ENCODE assay signal across 30 cellular contexts in genomic region chr21:46084709-46085108, GRCh38. TPM values are rescaled to one million over a fixed set of nuclear protein-coding genes. Genes with fewer than 3 reads are reported as not detected.
DNase-seq lines count a peak whose midpoint lies in the region; ATAC-seq and TF ChIP-seq lines count a peak whose summit lies in the region.
"Had no signal": no experiment of that assay in that cellular context is flagged by ENCODE, and none has a peak within 500 bp of the region (broad histone marks: within the 10 kb centered on the region; RNA-seq: fewer than 3 reads in every experiment).

No MANE protein-coding gene starts in this region.

- no TSS peak for BruUV-seq in Panc1 (replicated peaks; lab: Mats Ljungman, UMichigan)

- in situ Hi-C loops in Panc1 (cut with HindIII; ENCODE audit: low pct_unique_long_range_greater_than_20kb, low sequenced_read_pairs), result no loop called here

- no peaks in the 10 kb centered on the region for H3K27me3 ChIP-seq in Panc1 (ENCODE audit: control insufficient read depth, insufficient read depth, low read length)
- H3K27me3 ChIP-seq: neural progenitor cell had no signal

- H3K9me3 ChIP-seq in Panc1 (ENCODE audit: control insufficient read depth, insufficient read depth, low read depth, low read length), result no peaks in the 10 kb centered on the region; the same call in 1 of the 2 replicates
- H3K9me3 ChIP-seq: gastrocnemius medialis, HAP-1, prostate gland had no signal

- POLR2A ChIA-PET in Panc1 (lab: Charles Lee), result no interaction called here

- H3K36me3 ChIP-seq in Panc1 (ENCODE audit: control insufficient read depth, insufficient read depth, low read length), result no peaks in the 10 kb centered on the region
- H3K36me3 ChIP-seq: gastrocnemius medialis, HAP-1, neural progenitor cell, prostate gland had no signal

- DNase-seq in NCI-H345 (lab: John Stamatoyannopoulos, UW) (peak; percentile 17), NCI-H345 treated with DMSO at 0.1 percent for 48 hours (lab: John Stamatoyannopoulos, UW; ENCODE audit: unreplicated experiment) (no peak), Panc1 (ENCODE audit: low read depth, low spot score) (no peak), islet precursor cell (peak; percentile 18), posterior vena cava (ENCODE audit: low spot score) (peak; percentile 73), NCI-H2081 treated with DMSO at 0.1 percent for 48 hours (lab: John Stamatoyannopoulos, UW) (no peak), sciatic nerve (ENCODE audit: low spot score) (no peak), GF-D8 (lab: John Stamatoyannopoulos, UW) (no peak)
- DNase-seq: activated CD4-positive, alpha-beta T cell treated with anti-CD3 and anti-CD28 coated beads, Interleukin-2, amount 50 U/mL, for 1 hour; activated naive CD4-positive, alpha-beta T cell treated with anti-CD3 and anti-CD28 coated beads for 36 hours; C1 segment of cervical spinal cord; central memory CD4-positive, alpha-beta T cell; DMS53; gastrocnemius medialis; Karpas-422; MV-4-11; NCI-H1436 treated with DMSO at 0.1 percent for 48 hours; NCI-H446; NCI-H748 treated with DMSO at 0.1 percent for 48 hours; stimulated activated CD4-positive, alpha-beta T cell treated with anti-CD3 and anti-CD28 coated beads, Interleukin-15, amount 100 ng/mL, for 24 hours; stimulated activated CD4-positive, alpha-beta T cell treated with anti-CD3 and anti-CD28 coated beads, Interleukin-4, amount 100 ng/mL, for 4 hours; T-helper 1 cell; trophoblast cell had no signal

- H3K4me3 ChIP-seq in Panc1 (ENCODE audit: low read depth in 2 of 2, low read length in 2 of 2), result no peak overlapping the region
- H3K4me3 ChIP-seq: gastrocnemius medialis, HAP-1, neural progenitor cell, prostate gland had no signal

- H3K4me1 ChIP-seq in Panc1 (ENCODE audit: control insufficient read depth, insufficient read depth, low read length), result no peaks in the 10 kb centered on the region
- H3K4me1 ChIP-seq: gastrocnemius medialis, HAP-1, neural progenitor cell, prostate gland had no signal

- no peak overlapping the region for H3K27ac ChIP-seq in Panc1 (ENCODE audit: low read length)
- H3K27ac ChIP-seq: 22Rv1, gastrocnemius medialis, neural progenitor cell, RWPE1 had no signal

- intact Hi-C loops in Panc1 (cut with micrococcal nuclease; ENCODE audit: unreplicated experiment) (no loop called here), posterior vena cava (cut with DNase I) (no loop called here), sciatic nerve (cut with DNase I) (no loop called here)

- peak; percentile 43; the same call in 1 of the 2 replicates for ATAC-seq in Panc1
- ATAC-seq in sciatic nerve, result no peak
- ATAC-seq: gastrocnemius medialis; stimulated activated effector memory CD8-positive, alpha-beta T cell treated with anti-CD3 and anti-CD28 coated beads, Interleukin-12 subunit alpha, Interleukin-12 subunit beta, amount 100 ng/mL, for 72 hours; WTC11 had no signal

- CTCF ChIA-PET in Panc1 (lab: Charles Lee), result no interaction called here

- TF ChIP-seq CTCF in Panc1 (IDR thresholded peaks at IDR 0.05), result no peak

RNA-seq across cellular contexts. Expression of gene COL6A2, which starts 13.2 kb away (rescaled TPM):
- total RNA-seq in Panc1 (2021; ENCODE audit: unreplicated experiment) (29.9 TPM), posterior vena cava (1,000 to 10,000 TPM; 1,504 to 1,642 TPM), sciatic nerve (397 TPM)
- polyA plus RNA-seq in Panc1 (2012; ENCODE audit: insufficient read length), result 37.6 TPM

Comparison
In these comparisons a context has a peak if more than half of its experiments do, and no peak if none do; other contexts are left out.
1. DNase-seq: peak in NCI-H345 (single experiment), islet precursor cell (single experiment) and posterior vena cava (single experiment); none in NCI-H345 treated with DMSO at 0.1 percent for 48 hours (single experiment), Panc1 (single experiment), NCI-H2081 treated with DMSO at 0.1 percent for 48 hours (single experiment), sciatic nerve (single experiment) and GF-D8 (single experiment).
2. RNA of gene COL6A2, which starts 13.2 kb away (total RNA-seq): 1,504 to 1,642 TPM in posterior vena cava and 397 TPM in sciatic nerve (single experiment); 29.9 TPM in Panc1 (single experiment); every median in the first group is over 10 times any median in the second.